9 cellular contexts compared by ENCODE assay signal in genomic region chr4:112766422-112766821, GRCh38.
DNase-seq lines count a peak whose midpoint lies in the region; ATAC-seq and TF ChIP-seq lines count a peak whose summit lies in the region.
"Had no signal": no experiment of that assay in that cellular context is flagged by ENCODE, and none has a peak within 500 bp of the region (broad histone marks: within the 10 kb centered on the region; RNA-seq: fewer than 3 reads in every experiment).

No MANE protein-coding gene starts in this region.

- WGBS in IMR-90 (ENCODE audit: extremely low coverage in 2 of 2, insufficient read length in 1 of 2), 2 experiments: no CpG with 5 or more reads among the region's 3 CpGs

- no peak overlapping the region for H2AK5ac ChIP-seq in IMR-90 (ENCODE audit: low read depth, low read length)

- in situ Hi-C loops in IMR-90 (cut with MboI; ENCODE audit: low sequenced_read_pairs): loop anchor here (5.0 to 10.0 kb wide), 2 partner anchors 134 to 432 kb away; no protein-coding TSS in a partner anchor
- in situ Hi-C loops in astrocyte of the cerebellum (cut with HindIII; ENCODE audit: low sequenced_read_pairs): no loop called here

- no peaks in the 10 kb centered on the region for H3K36me3 Mint-ChIP-seq in nephron progenitor cell (ENCODE audit: low read depth)
- no peaks in the 10 kb centered on the region for H3K36me3 Mint-ChIP-seq in stimulated activated memory B cell treated with anti-CD40 and anti-IgM and Interleukin-4, amounts not matched to agents 10 μg/mL and 1 μg/mL and 100 μg/mL, for 72 hours

- H3K9me3 ChIP-seq in IMR-90 (ENCODE audit: control insufficient read depth, insufficient read depth, low read length): no peaks in the 10 kb centered on the region
- H3K9me3 ChIP-seq: BLaER1 had no signal

- no peak overlapping the region for H2BK5ac ChIP-seq in IMR-90 (ENCODE audit: low read depth, low read length, poor library complexity, severe bottlenecking)

- no peaks in the 10 kb centered on the region for H3K9me1 ChIP-seq in IMR-90 (ENCODE audit: insufficient read depth, low read length)

- peak; percentile 39 for TF ChIP-seq CTCF in IMR-90 (conservative IDR thresholded peaks at IDR 0.05; ENCODE audit: low read depth, low read length)
- peak; percentile 66 for TF ChIP-seq CTCF in astrocyte of the cerebellum (IDR thresholded peaks at IDR 0.05; ENCODE audit: low read depth, low read length, missing control alignments)
- TF ChIP-seq CTCF in nephron progenitor cell (IDR thresholded peaks at IDR 0.05): peak; percentile 33

- no peak overlapping the region for H2BK15ac ChIP-seq in IMR-90 (ENCODE audit: low read depth, low read length)

- DNase-seq in NCI-H1436 (lab: John Stamatoyannopoulos, UW) (peak; percentile 2), NCI-H1436 treated with DMSO at 0.1 percent for 48 hours (lab: John Stamatoyannopoulos, UW) (no peak), IMR-90 (peak; percentile 17), astrocyte of the cerebellum (ENCODE audit: low read depth) (peak; percentile 16), nephron progenitor cell (peak; percentile 13)

- H4K20me1 ChIP-seq in IMR-90 (ENCODE audit: insufficient read depth, low read length): no peaks in the 10 kb centered on the region
- H4K20me1 ChIP-seq: BLaER1 had no signal

- H2BK120ac ChIP-seq in IMR-90 (ENCODE audit: low read depth, low read length): no peak overlapping the region

- H3K4me3 Mint-ChIP-seq in nephron progenitor cell: no peak overlapping the region
- no peak overlapping the region for H3K4me3 Mint-ChIP-seq in stimulated activated memory B cell treated with anti-CD40 and anti-IgM and Interleukin-4, amounts not matched to agents 10 μg/mL and 1 μg/mL and 100 μg/mL, for 72 hours

- no peaks in the 10 kb centered on the region for H3K27me3 ChIP-seq in IMR-90 (ENCODE audit: control insufficient read depth, insufficient read depth, low read length)
- H3K27me3 ChIP-seq: BLaER1 had no signal

- H3K23ac ChIP-seq in IMR-90 (ENCODE audit: low read depth, low read length): no peak overlapping the region

- no peak overlapping the region for H3K9ac ChIP-seq in IMR-90 (ENCODE audit: low read depth, low read length)
- H3K9ac ChIP-seq: BLaER1 had no signal

- no peak overlapping the region for H3K18ac ChIP-seq in IMR-90 (ENCODE audit: low read depth, low read length)

- CTCF ChIA-PET in IMR-90 (lab: Yijun Ruan, JAX): interaction anchor here (0.6 to 1.5 kb wide), 5 partner anchors 12 to 175 kb away, joined by 3 to 6 read pairs (median 3); no protein-coding TSS in a partner anchor

- H3K27me3 Mint-ChIP-seq in nephron progenitor cell (ENCODE audit: low read depth, poor library complexity): no peaks in the 10 kb centered on the region
- no peaks in the 10 kb centered on the region for H3K27me3 Mint-ChIP-seq in stimulated activated memory B cell treated with anti-CD40 and anti-IgM and Interleukin-4, amounts not matched to agents 10 μg/mL and 1 μg/mL and 100 μg/mL, for 72 hours

- no peak overlapping the region for H4K91ac ChIP-seq in IMR-90 (ENCODE audit: insufficient read depth, low read depth, low read length)

- H4K5ac ChIP-seq in IMR-90 (ENCODE audit: low read depth, low read length): no peak overlapping the region

- H3K36me3 ChIP-seq in IMR-90 (ENCODE audit: control insufficient read depth, insufficient read depth, low read length): no peaks in the 10 kb centered on the region
- H3K36me3 ChIP-seq: BLaER1 had no signal

- no peak overlapping the region for H2AFZ ChIP-seq in IMR-90 (replicated peaks; ENCODE audit: low read length, poor library complexity)

- H3K9me3 Mint-ChIP-seq in nephron progenitor cell: no peaks in the 10 kb centered on the region
- no peaks in the 10 kb centered on the region for H3K9me3 Mint-ChIP-seq in stimulated activated memory B cell treated with anti-CD40 and anti-IgM and Interleukin-4, amounts not matched to agents 10 μg/mL and 1 μg/mL and 100 μg/mL, for 72 hours

- dilution Hi-C loops in IMR-90 (cut with HindIII; ENCODE audit: low sequenced_read_pairs, unreplicated experiment): no loop called here

- peaks cover 13% of the 10 kb centered on the region for H3K4me1 Mint-ChIP-seq in nephron progenitor cell
- peaks cover 6% of the 10 kb centered on the region for H3K4me1 Mint-ChIP-seq in stimulated activated memory B cell treated with anti-CD40 and anti-IgM and Interleukin-4, amounts not matched to agents 10 μg/mL and 1 μg/mL and 100 μg/mL, for 72 hours

- H3K56ac ChIP-seq in IMR-90 (ENCODE audit: extremely low read depth, insufficient read depth, low read length): no peak overlapping the region

- no peak overlapping the region for H3K27ac ChIP-seq in IMR-90 (ENCODE audit: insufficient read depth, low read length)
- H3K27ac ChIP-seq: BLaER1 had no signal

- peak; percentile 20; the same call in 1 of the 2 replicates for TF ChIP-seq RAD21 in IMR-90 (IDR thresholded peaks at IDR 0.05; ENCODE audit: low read length)

- TF ChIP-seq POLR2A in IMR-90 (IDR thresholded peaks at IDR 0.05; ENCODE audit: low read depth, low read length): no peak

- intact Hi-C loops in IMR-90 (cut with micrococcal nuclease): loop anchor here (1.0 to 10.0 kb wide), 3 partner anchors 172 to 672 kb away; no protein-coding TSS in a partner anchor

- H3K4me2 ChIP-seq in IMR-90 (ENCODE audit: low read depth, low read length): no peak overlapping the region
- H3K4me2 ChIP-seq: BLaER1 had no signal

- no peak overlapping the region for H2AK9ac ChIP-seq in IMR-90 (replicated peaks; ENCODE audit: low read depth, low read length, poor library complexity)

- no peak overlapping the region for H4K8ac ChIP-seq in IMR-90 (ENCODE audit: low read depth in 2 of 2, low read length in 2 of 2)

- H3K27ac Mint-ChIP-seq in nephron progenitor cell: no peak overlapping the region
- no peak overlapping the region for H3K27ac Mint-ChIP-seq in stimulated activated memory B cell treated with anti-CD40 and anti-IgM and Interleukin-4, amounts not matched to agents 10 μg/mL and 1 μg/mL and 100 μg/mL, for 72 hours

- no peaks in the 10 kb centered on the region for H3K4me1 ChIP-seq in IMR-90 (ENCODE audit: control insufficient read depth, insufficient read depth, low read length)
- H3K4me1 ChIP-seq: BLaER1 had no signal

- ATAC-seq in IMR-90 (ENCODE audit: low read depth) (no peak; the same call in 1 of the 2 replicates), HG03097 (IDR thresholded peaks at IDR 0.05; ENCODE audit: low FRiP score, unreplicated experiment) (no peak), HG03520 (IDR thresholded peaks at IDR 0.05; ENCODE audit: unreplicated experiment) (no peak)
- no peak for ATAC-seq in stimulated activated memory B cell treated with anti-CD40 and anti-IgM and Interleukin-4, amounts not matched to agents 10 μg/mL and 1 μg/mL and 100 μg/mL, for 72 hours

- no peak overlapping the region for H2BK20ac ChIP-seq in IMR-90 (ENCODE audit: low read depth, low read length)

- H3K4me3 ChIP-seq in IMR-90 (ENCODE audit: insufficient read depth, low read depth, low read length) (no peak overlapping the region), astrocyte of the cerebellum (ENCODE audit: low read depth, low read length) (no peak overlapping the region)
- H3K4me3 ChIP-seq: BLaER1 had no signal

- POLR2A ChIA-PET in IMR-90 (lab: Charles Lee; ENCODE audit: unreplicated experiment): no interaction called here

- H3K79me1 ChIP-seq in IMR-90 (ENCODE audit: low read depth in 1 of 2, low read length in 2 of 2): no peaks in the 10 kb centered on the region

- no peak overlapping the region for H3K14ac ChIP-seq in IMR-90 (replicated peaks; ENCODE audit: low read depth, low read length)

- H3K4ac ChIP-seq in IMR-90 (ENCODE audit: low read depth, low read length): no peak overlapping the region

- no TSS peak for BruUV-seq in IMR-90 (replicated peaks; lab: Mats Ljungman, UMichigan)

TF ChIP-seq in IMR-90, 13 proteins besides CTCF, POLR2A, EP300 and RAD21:
- TF ChIP-seq RCOR1 (IDR thresholded peaks at IDR 0.05; ENCODE audit: insufficient replicate concordance, low read length): no peak
- TF ChIP-seq SMC3 (IDR thresholded peaks at IDR 0.05; ENCODE audit: low read depth, low read length): peak; percentile 29; the same call in 1 of the 2 replicates
